Comparison of ENCODE assay signal across 8 cellular contexts in the genomic region with DNA sequence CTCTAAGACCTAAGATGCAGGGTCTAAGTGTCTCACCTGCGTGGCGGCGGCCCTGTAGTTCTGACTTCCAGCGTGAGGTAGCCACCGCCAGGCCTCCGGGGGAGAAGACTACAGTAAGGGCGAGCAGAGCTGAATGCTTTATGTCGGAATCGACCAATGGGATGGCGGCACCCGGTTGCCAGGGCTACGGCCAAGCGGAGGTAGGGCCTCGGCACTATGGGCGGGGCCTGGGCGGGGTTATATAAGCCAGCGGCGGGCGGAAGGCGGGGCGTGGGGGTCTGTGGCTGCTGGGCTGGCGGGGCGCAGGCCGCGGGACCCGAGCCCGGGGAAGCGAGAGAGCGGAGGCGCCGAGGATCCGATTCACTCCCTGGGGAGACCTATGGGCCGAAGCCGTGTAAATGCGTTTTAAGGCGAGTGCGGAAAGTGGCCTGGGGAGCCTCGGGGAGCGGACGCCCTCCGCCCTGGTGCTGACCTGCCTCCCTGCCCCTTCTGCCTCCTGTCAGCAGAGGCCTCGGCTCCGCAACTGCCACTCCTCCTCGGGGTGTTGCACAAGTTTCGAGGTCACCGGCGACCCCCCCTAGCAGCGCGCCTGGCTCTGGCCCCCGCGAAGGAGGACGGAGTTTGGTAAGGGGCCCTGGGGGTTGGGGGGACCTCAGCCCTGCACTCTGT. TPM values are rescaled to one million over a fixed set of nuclear protein-coding genes. Genes with fewer than 3 reads are reported as not detected.
A peak's percentile ranks its signal among the peaks of the same experiment; 100 is the strongest.
DNase-seq lines count a peak whose midpoint lies in the region; ATAC-seq and TF ChIP-seq lines count a peak whose summit lies in the region.

Gene AZIN2, plus strand, starts transcription at position 269 of the 669 bp plus-strand sequence. CDS start 1,097 bp downstream, outside the sequence.

- peak within 1 kb of the TSS; percentile 62 to 80 (median 72) for H3K4me3 ChIP-seq in BLaER1 treated with 17β-estradiol and CSF1 and Interleukin-3, amounts not matched to agents 10 nM and 100 nM
- peak within 1 kb of the TSS; percentile 64 to 87 for H3K4me3 ChIP-seq in duodenal mucosa (ENCODE audit: low read depth in 1 of 2, low read length in 2 of 2)
- peak within 1 kb of the TSS; percentile 49 for H3K4me3 ChIP-seq in lower leg skin (ENCODE audit: low read depth, poor library complexity, severe bottlenecking)

- peak within 1 kb of the TSS in 10 of 11 experiments; percentile 4 to 60 (median 56); a peak in 19 of 22 replicates for H3K27ac ChIP-seq in BLaER1 treated with 17β-estradiol and CSF1 and Interleukin-3, amounts not matched to agents 10 nM and 100 nM
- no peak within 1 kb of the TSS for H3K27ac ChIP-seq in duodenal mucosa (ENCODE audit: low read depth, low read length)

- POLR2A ChIA-PET in activated CD4-positive, alpha-beta memory T cell treated with anti-CD3 and anti-CD28 coated beads, Interleukin-2, amount 10 ng/mL, durations not matched to agents 7 days and 5 days (lab: Charles Lee): interaction anchor here (0.6 to 1.8 kb wide), 6 partner anchors 8 to 116 kb away, joined by 3 to 7 read pairs (median 4); partner anchors contain the start of genes RNF19B and TRIM62

- H3K9me3 Mint-ChIP-seq in activated CD4-positive, alpha-beta memory T cell treated with anti-CD3 and anti-CD28 coated beads, Interleukin-2, amount 10 ng/mL, durations not matched to agents 7 days and 5 days: no peaks in the 10 kb centered on the region

- no peak for TF ChIP-seq POLR2A in lower leg skin (IDR thresholded peaks at IDR 0.05)

- peak within 1 kb of the TSS; percentile 73 for H3K4me3 Mint-ChIP-seq in activated CD4-positive, alpha-beta memory T cell treated with anti-CD3 and anti-CD28 coated beads, Interleukin-2, amount 10 ng/mL, durations not matched to agents 7 days and 5 days

- H3K27me3 ChIP-seq in BLaER1 treated with 17β-estradiol and CSF1 and Interleukin-3, amounts not matched to agents 10 nM and 100 nM: peaks cover 17 to 25% (median 18%) of the 10 kb centered on the region in 11 experiments
- peaks cover 0 to 3% of the 10 kb centered on the region in 2 donors for H3K27me3 ChIP-seq in duodenal mucosa (ENCODE audit: control insufficient read depth in 1 of 2, insufficient read depth in 2 of 2, low read length in 2 of 2)

- H3K4me1 ChIP-seq in BLaER1 treated with 17β-estradiol and CSF1 and Interleukin-3, amounts not matched to agents 10 nM and 100 nM: peaks cover 7 to 28% (median 18%) of the 10 kb centered on the region in 10 experiments; a peak in 19 of 20 replicates
- H3K4me1 ChIP-seq in duodenal mucosa (ENCODE audit: control insufficient read depth in 1 of 2, insufficient read depth in 2 of 2, low read length in 2 of 2): peaks cover 13 to 19% of the 10 kb centered on the region in 2 donors

- CTCF ChIA-PET in activated CD4-positive, alpha-beta memory T cell treated with anti-CD3 and anti-CD28 coated beads, Interleukin-2, amount 10 ng/mL, durations not matched to agents 7 days and 5 days (lab: Charles Lee): interaction anchor here (0.8 to 1.8 kb wide), 8 partner anchors 15 to 369 kb away, joined by 3 to 11 read pairs (median 4); no protein-coding TSS in a partner anchor

- no peaks in the 10 kb centered on the region for H3K36me3 Mint-ChIP-seq in activated CD4-positive, alpha-beta memory T cell treated with anti-CD3 and anti-CD28 coated beads, Interleukin-2, amount 10 ng/mL, durations not matched to agents 7 days and 5 days (ENCODE audit: low read depth)

- TF ChIP-seq CTCF in lower leg skin (IDR thresholded peaks at IDR 0.05): no peak

- H3K9ac ChIP-seq in BLaER1 treated with 17β-estradiol and CSF1 and Interleukin-3, amounts not matched to agents 10 nM and 100 nM: peak within 1 kb of the TSS; percentile 57 to 82 (median 78)
- peak within 1 kb of the TSS; percentile 46 to 86 for H3K9ac ChIP-seq in duodenal mucosa (ENCODE audit: low read depth in 1 of 2, low read length in 2 of 2)

- no peaks in the 10 kb centered on the region for H3K36me3 ChIP-seq in BLaER1 treated with 17β-estradiol and CSF1 and Interleukin-3, amounts not matched to agents 10 nM and 100 nM
- no peaks in the 10 kb centered on the region for H3K36me3 ChIP-seq in duodenal mucosa (ENCODE audit: control insufficient read depth in 1 of 2, insufficient read depth in 2 of 2, low read length in 2 of 2)

- no peaks in the 10 kb centered on the region for H3K9me3 ChIP-seq in BLaER1 treated with 17β-estradiol and CSF1 and Interleukin-3, amounts not matched to agents 10 nM and 100 nM (replicated peaks in 1 of 11)
- no peaks in the 10 kb centered on the region for H3K9me3 ChIP-seq in duodenal mucosa (ENCODE audit: control insufficient read depth in 1 of 2, low read length in 2 of 2)

- peaks cover 21% of the 10 kb centered on the region for H3K4me1 Mint-ChIP-seq in activated CD4-positive, alpha-beta memory T cell treated with anti-CD3 and anti-CD28 coated beads, Interleukin-2, amount 10 ng/mL, durations not matched to agents 7 days and 5 days

- H3K27ac Mint-ChIP-seq in activated CD4-positive, alpha-beta memory T cell treated with anti-CD3 and anti-CD28 coated beads, Interleukin-2, amount 10 ng/mL, durations not matched to agents 7 days and 5 days: no peak within 1 kb of the TSS

- peaks cover 19% of the 10 kb centered on the region for H3K27me3 Mint-ChIP-seq in activated CD4-positive, alpha-beta memory T cell treated with anti-CD3 and anti-CD28 coated beads, Interleukin-2, amount 10 ng/mL, durations not matched to agents 7 days and 5 days

- intact Hi-C loops in lower leg skin (cut with DNase I; ENCODE audit: low total_unique reads): no loop called here

- H3K4me2 ChIP-seq in BLaER1 treated with 17β-estradiol and CSF1 and Interleukin-3, amounts not matched to agents 10 nM and 100 nM: peak within 1 kb of the TSS; percentile 95 to 100 (median 98)

- ATAC-seq in GM19351 (IDR thresholded peaks at IDR 0.05; ENCODE audit: unreplicated experiment) (peak; percentile 98), HG03520 (IDR thresholded peaks at IDR 0.05; ENCODE audit: unreplicated experiment) (peak; percentile 93)

- DNase-seq in NCI-H69 (lab: John Stamatoyannopoulos, UW) (peak; percentile 94), lower leg skin (ENCODE audit: low spot score in 2 of 2) (peak; percentile 97 to 99)
- DNase-seq in activated CD4-positive, alpha-beta memory T cell treated with anti-CD3 and anti-CD28 coated beads, Interleukin-2, amount 10 ng/mL, durations not matched to agents 7 days and 5 days: peak; percentile 97
- peak; percentile 97 for DNase-seq in stimulated activated CD4-positive, alpha-beta T cell treated with anti-CD3 and anti-CD28 coated beads, Interleukin-4, amount 100 ng/mL, for 24 hours

- H4K20me1 ChIP-seq in BLaER1 treated with 17β-estradiol and CSF1 and Interleukin-3, amounts not matched to agents 10 nM and 100 nM: peaks cover 0 to 19% (median 4%) of the 10 kb centered on the region in 11 experiments; a peak in 5 of 22 replicates

- 1% methylated on average over 13 to 44 of the region's 52 CpGs for whole genome bisulfite sequencing in lower leg skin, 2 donors

RNA-seq across cellular contexts. Expression of gene AZIN2, which starts in this region (rescaled TPM):
- 1 to 10 TPM; 3.9 to 4.5 TPM for total RNA-seq in activated CD4-positive, alpha-beta memory T cell treated with anti-CD3 and anti-CD28 coated beads, Interleukin-2, amount 10 ng/mL, durations not matched to agents 7 days and 5 days
- 10 to 100 TPM in 1 of 4 donors, 1 to 10 TPM in 3; 2.2 to 13.7 (median 3.5) TPM for total RNA-seq in lower leg skin
